9 cellular contexts compared by ENCODE assay signal in the genomic region with DNA sequence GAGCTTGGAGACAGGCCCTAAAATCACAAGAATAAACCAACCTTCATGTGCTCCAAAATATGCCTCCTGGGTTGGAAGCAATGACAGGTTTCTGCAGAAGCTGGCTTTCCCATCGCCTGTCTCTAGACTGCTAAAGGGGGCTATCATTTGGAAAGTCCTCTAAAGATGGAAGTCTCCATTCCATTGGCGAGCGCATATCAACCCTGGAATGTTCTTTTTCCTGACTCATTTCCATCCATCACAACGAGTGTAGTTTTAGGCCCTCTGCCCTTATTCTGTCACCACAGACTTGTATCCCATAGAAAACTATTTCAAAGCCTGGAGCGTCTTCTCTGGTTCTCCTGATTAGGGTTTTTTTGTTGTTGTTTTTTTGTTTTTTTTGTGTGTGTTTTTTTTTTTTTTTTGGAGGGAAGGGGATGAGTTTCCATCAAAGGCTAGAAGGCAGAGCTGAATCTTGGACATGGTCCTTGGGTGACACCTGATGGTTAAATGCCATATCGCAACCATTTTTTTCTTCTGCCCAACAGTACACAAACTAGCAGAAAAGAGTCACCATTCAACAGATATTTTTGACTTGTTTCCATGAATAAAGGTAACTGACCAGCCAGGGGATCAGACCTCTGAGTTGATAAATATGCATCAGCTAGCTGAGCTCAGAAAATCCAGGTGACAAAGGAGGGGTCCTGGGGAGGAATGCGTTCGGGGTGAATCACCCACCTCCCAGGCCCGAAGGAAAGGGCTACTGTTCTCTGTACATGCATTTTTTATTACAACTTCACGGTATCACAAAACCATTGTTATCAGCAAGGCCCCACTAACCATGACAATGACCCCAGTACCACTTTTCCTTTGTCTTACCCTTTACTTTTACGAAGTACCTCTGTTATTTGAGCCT. TPM values are rescaled to one million over a fixed set of nuclear protein-coding genes. Genes with fewer than 3 reads are reported as not detected.
A peak's percentile ranks its signal among the peaks of the same experiment; 100 is the strongest.
DNase-seq lines count a peak whose midpoint lies in the region; ATAC-seq and TF ChIP-seq lines count a peak whose summit lies in the region.
"Had no signal": no experiment of that assay in that cellular context is flagged by ENCODE, and none has a peak within 500 bp of the region (broad histone marks: within the 10 kb centered on the region; RNA-seq: fewer than 3 reads in every experiment).

No MANE protein-coding gene starts in this region.

- peak; percentile 29 for DNase-seq in activated CD4-positive, alpha-beta T cell treated with anti-CD3 and anti-CD28 coated beads for 36 hours
- no peak for DNase-seq in activated CD4-positive, alpha-beta T cell treated with anti-CD3 and anti-CD28 coated beads, Interleukin-2, amount 50 U/mL, for 4 hours
- DNase-seq in LHCN-M2 (ENCODE audit: low read depth) (peak; percentile 56), SK-MEL-5 (ENCODE audit: low read depth, low spot score) (peak; percentile 74), fibroblast of pulmonary artery (ENCODE audit: low read depth) (peak; percentile 68), osteoblast (ENCODE audit: insufficient read length, low spot score, missing footprints) (peak; percentile 95)
- DNase-seq in effector memory CD4-positive, alpha-beta T cell: no peak

- peaks cover 12% of the 10 kb centered on the region for H3K4me1 ChIP-seq in osteoblast (ENCODE audit: insufficient read depth, low read length)
- H3K4me1 ChIP-seq in effector memory CD4-positive, alpha-beta T cell (ENCODE audit: control insufficient read depth, insufficient read depth, low read length, poor library complexity, severe bottlenecking): no peaks in the 10 kb centered on the region

- H2AFZ ChIP-seq in osteoblast (ENCODE audit: low read length): no peak overlapping the region

- H3K36me3 Mint-ChIP-seq in activated CD4-positive, alpha-beta T cell treated with anti-CD3 and anti-CD28 coated beads for 36 hours (ENCODE audit: low read depth): no peaks in the 10 kb centered on the region
- H3K36me3 Mint-ChIP-seq: activated naive CD8-positive, alpha-beta T cell had no signal

- H3K4me3 ChIP-seq in fibroblast of pulmonary artery (replicated peaks; ENCODE audit: low read depth, low read length) (no peak overlapping the region), osteoblast (ENCODE audit: insufficient read depth, low read length) (no peak overlapping the region)
- H3K4me3 ChIP-seq in effector memory CD4-positive, alpha-beta T cell (ENCODE audit: insufficient read depth, low read depth, low read length, poor library complexity, severe bottlenecking): no peak overlapping the region

- ATAC-seq in activated CD4-positive, alpha-beta T cell treated with anti-CD3 and anti-CD28 coated beads for 36 hours: no peak
- ATAC-seq in GM18511 (IDR thresholded peaks at IDR 0.05; ENCODE audit: unreplicated experiment): no peak

- H4K20me1 ChIP-seq in osteoblast (ENCODE audit: insufficient read depth, low read length): no peaks in the 10 kb centered on the region

- no peaks in the 10 kb centered on the region for H3K4me1 Mint-ChIP-seq in activated CD4-positive, alpha-beta T cell treated with anti-CD3 and anti-CD28 coated beads for 36 hours

- H3K4me2 ChIP-seq in osteoblast (ENCODE audit: insufficient read depth, low read length): no peak overlapping the region

- in situ Hi-C loops in SK-MEL-5 (cut with HindIII; ENCODE audit: low pct_unique_long_range_greater_than_20kb, low sequenced_read_pairs): no loop called here

- H3K9me3 Mint-ChIP-seq in activated CD4-positive, alpha-beta T cell treated with anti-CD3 and anti-CD28 coated beads for 36 hours (ENCODE audit: low read depth): no peaks in the 10 kb centered on the region

- intact Hi-C loops in activated CD4-positive, alpha-beta T cell treated with anti-CD3 and anti-CD28 coated beads for 36 hours (cut with DNase I, micrococcal nuclease): loop anchor here (1.0 to 2.0 kb wide), 3 partner anchors 62 to 229 kb away; no protein-coding TSS in a partner anchor

- no peak overlapping the region for H3K4me3 Mint-ChIP-seq in activated CD4-positive, alpha-beta T cell treated with anti-CD3 and anti-CD28 coated beads for 36 hours
- H3K4me3 Mint-ChIP-seq: activated naive CD8-positive, alpha-beta T cell had no signal

- H3K9me3 ChIP-seq in osteoblast (ENCODE audit: low read depth, low read length): no peaks in the 10 kb centered on the region
- no peaks in the 10 kb centered on the region for H3K9me3 ChIP-seq in effector memory CD4-positive, alpha-beta T cell (ENCODE audit: control insufficient read depth, low read length)

- CTCF ChIA-PET in activated CD4-positive, alpha-beta T cell treated with anti-CD3 and anti-CD28 coated beads for 36 hours (lab: Charles Lee): interaction anchor here (0.6 to 2.8 kb wide), 9 partner anchors 9 to 238 kb away, joined by 3 to 14 read pairs (median 3); no protein-coding TSS in a partner anchor

- no peaks in the 10 kb centered on the region for H3K27me3 ChIP-seq in osteoblast (ENCODE audit: insufficient read depth, low read length)
- H3K27me3 ChIP-seq in effector memory CD4-positive, alpha-beta T cell (replicated peaks; ENCODE audit: control insufficient read depth, insufficient read depth, low read length, poor library complexity, severe bottlenecking): no peaks in the 10 kb centered on the region

- no peaks in the 10 kb centered on the region for H3K36me3 ChIP-seq in osteoblast (ENCODE audit: insufficient read depth, low read length)
- no peaks in the 10 kb centered on the region for H3K36me3 ChIP-seq in effector memory CD4-positive, alpha-beta T cell (ENCODE audit: control insufficient read depth, insufficient read depth, low read length)

- TF ChIP-seq CTCF in fibroblast of pulmonary artery (IDR thresholded peaks at IDR 0.05; ENCODE audit: low read length, missing control alignments): peak; percentile 71
- peak; percentile 64 for TF ChIP-seq CTCF in osteoblast (IDR thresholded peaks at IDR 0.05; ENCODE audit: extremely low read depth, low read depth, low read length)

- peaks cover 2% of the 10 kb centered on the region for H3K27me3 Mint-ChIP-seq in activated CD4-positive, alpha-beta T cell treated with anti-CD3 and anti-CD28 coated beads for 36 hours
- H3K27me3 Mint-ChIP-seq: activated naive CD8-positive, alpha-beta T cell had no signal

- POLR2A ChIA-PET in activated CD4-positive, alpha-beta T cell treated with anti-CD3 and anti-CD28 coated beads for 36 hours (lab: Charles Lee): no interaction called here

- H3K27ac Mint-ChIP-seq in activated CD4-positive, alpha-beta T cell treated with anti-CD3 and anti-CD28 coated beads for 36 hours: no peak overlapping the region
- H3K27ac Mint-ChIP-seq: activated naive CD8-positive, alpha-beta T cell had no signal

- no peaks in the 10 kb centered on the region for H3K79me2 ChIP-seq in osteoblast (ENCODE audit: insufficient read depth, low read length)

- no peak overlapping the region for H3K27ac ChIP-seq in osteoblast (ENCODE audit: low read depth, low read length)
- no peak overlapping the region for H3K27ac ChIP-seq in effector memory CD4-positive, alpha-beta T cell (ENCODE audit: insufficient read depth, low read length, poor library complexity, severe bottlenecking)

RNA-seq across cellular contexts. Expression of gene KCNA5, which starts 40.5 kb away (rescaled TPM):
- not detected for total RNA-seq in activated CD4-positive, alpha-beta T cell treated with anti-CD3 and anti-CD28 coated beads for 36 hours
- not detected in 2 replicates for total RNA-seq in LHCN-M2 (2014; rRNA removed)
- polyA plus RNA-seq in LHCN-M2 (2012): not detected
- not detected in 2 replicates for total RNA-seq in SK-MEL-5 (2014; rRNA removed; shearing (Covaris generic))
- not detected in 2 replicates for polyA plus RNA-seq in SK-MEL-5 (2015; cell fraction: cytosol; rRNA removed)
- not detected in 2 replicates for polyA plus RNA-seq in SK-MEL-5 (2015; cell fraction: nucleus; rRNA removed)
- not detected in 2 replicates for total RNA-seq in osteoblast

Comparison
In these comparisons a context has a peak if more than half of its experiments do, and no peak if none do; other contexts are left out.
1. DNase-seq: peak in activated CD4-positive, alpha-beta T cell treated with anti-CD3 and anti-CD28 coated beads for 36 hours (single experiment), LHCN-M2 (single experiment), SK-MEL-5 (single experiment), fibroblast of pulmonary artery (single experiment) and osteoblast (single experiment); none in activated CD4-positive, alpha-beta T cell treated with anti-CD3 and anti-CD28 coated beads, Interleukin-2, amount 50 U/mL, for 4 hours (0 of 2) and effector memory CD4-positive, alpha-beta T cell (0 of 3).